ENCODE assay signal across 33 cellular contexts in genomic region chr1:11465307-11465706, GRCh38. TPM values are rescaled to one million over a fixed set of nuclear protein-coding genes. Genes with fewer than 3 reads are reported as not detected.
"Had no signal": no experiment of that assay in that cellular context is flagged by ENCODE, and none has a peak within 500 bp of the region (broad histone marks: within the 10 kb centered on the region; RNA-seq: fewer than 3 reads in every experiment).

No MANE protein-coding gene starts in this region.

- H3K4me1 ChIP-seq: adrenal gland, ascending aorta, body of pancreas, breast epithelium had no signal

- FAIRE-seq: astrocyte, bronchial epithelial cell had no signal

- H3K27ac ChIP-seq: adrenal gland, ascending aorta, body of pancreas, brain microvascular endothelial cell, breast epithelium, cardiac muscle cell had no signal

- H3K4me3 ChIP-seq: adrenal gland, ascending aorta, body of pancreas, breast epithelium, cardiac muscle cell had no signal

- H3K27me3 ChIP-seq: adrenal gland, ascending aorta, body of pancreas had no signal

- H3K9me3 ChIP-seq: adrenal gland, ascending aorta, body of pancreas, breast epithelium had no signal

- ATAC-seq: activated naive CD4-positive, alpha-beta T cell treated with anti-CD3 and anti-CD28 coated beads, Interleukin-2, amount 50 U/mL, for 72 hours; activated naive CD8-positive, alpha-beta T cell treated with anti-CD3 and anti-CD28 coated beads, Interleukin-2, amount 50 U/mL, for 24 hours; activated T-cell treated with anti-CD3 and anti-CD28 coated beads, Interleukin-2, amount 50 U/mL, for 4 hours; activated T-cell treated with anti-CD3 and anti-CD28 coated beads, Interleukin-2, amount 50 U/mL, for 72 hours; activated T-helper 17 cell treated with anti-CD3 and anti-CD28 coated beads, Interleukin-2, amount 50 U/mL, for 72 hours; body of pancreas had no signal

- DNase-seq: activated effector memory CD4-positive, alpha-beta T cell treated with anti-CD3 and anti-CD28 coated beads, Interleukin-2, amount 50 U/mL, for 16 hours; activated effector memory CD4-positive, alpha-beta T cell treated with Interleukin-2 at 50 U/mL for 16 hours; activated gamma-delta T cell; activated gamma-delta T cell treated with Interleukin-2 at 50 U/mL for 16 hours; activated naive CD4-positive, alpha-beta T cell; activated naive CD4-positive, alpha-beta T cell treated with anti-CD3 and anti-CD28 coated beads for 36 hours; activated naive CD4-positive, alpha-beta T cell treated with anti-CD3 and anti-CD28 coated beads, Interleukin-2, amount 10 ng/mL, durations not matched to agents 7 days and 5 days; activated naive CD4-positive, alpha-beta T cell treated with anti-CD3 and anti-CD28 coated beads, Interleukin-2, amount 50 U/mL, for 16 hours; activated naive CD4-positive, alpha-beta T cell treated with Interleukin-2 at 50 U/mL for 16 hours; activated naive CD8-positive, alpha-beta T cell treated with anti-CD3 and anti-CD28 coated beads for 36 hours; activated naive CD8-positive, alpha-beta T cell treated with anti-CD3 and anti-CD28 coated beads, Interleukin-2, amount 10 ng/mL, durations not matched to agents 7 days and 5 days; activated naive CD8-positive, alpha-beta T cell treated with anti-CD3 and anti-CD28 coated beads, Interleukin-2, amount 50 U/mL, for 24 hours; activated T-cell treated with anti-CD3 and anti-CD28 coated beads, Interleukin-2, amount 50 U/mL, for 24 hours; activated T-cell treated with anti-CD3 and anti-CD28 coated beads, Interleukin-2, amount 50 U/mL, for 4 hours; activated T-cell treated with anti-CD3 and anti-CD28 coated beads, Interleukin-2, amount 50 U/mL, for 48 hours; activated T-cell treated with anti-CD3 and anti-CD28 coated beads, Interleukin-2, amount 50 U/mL, for 72 hours; adrenal gland; amniotic stem cell; amygdala; anterior cingulate cortex; aorta; body of pancreas; brain microvascular endothelial cell; caudate nucleus; central memory CD4-positive, alpha-beta T cell; cerebellar nuclear complex had no signal

- H3K36me3 ChIP-seq: adrenal gland, ascending aorta, brain microvascular endothelial cell, breast epithelium, cardiac muscle cell had no signal

RNA-seq across cellular contexts. Expression of gene DISP3, which starts 13.6 kb away (rescaled TPM):
- total RNA-seq: ascending aorta, bronchial epithelial cell had no signal
- polyA plus RNA-seq: aorta had no signal
